Comparison of ENCODE assay signal across 1 cellular context in the genomic region with DNA sequence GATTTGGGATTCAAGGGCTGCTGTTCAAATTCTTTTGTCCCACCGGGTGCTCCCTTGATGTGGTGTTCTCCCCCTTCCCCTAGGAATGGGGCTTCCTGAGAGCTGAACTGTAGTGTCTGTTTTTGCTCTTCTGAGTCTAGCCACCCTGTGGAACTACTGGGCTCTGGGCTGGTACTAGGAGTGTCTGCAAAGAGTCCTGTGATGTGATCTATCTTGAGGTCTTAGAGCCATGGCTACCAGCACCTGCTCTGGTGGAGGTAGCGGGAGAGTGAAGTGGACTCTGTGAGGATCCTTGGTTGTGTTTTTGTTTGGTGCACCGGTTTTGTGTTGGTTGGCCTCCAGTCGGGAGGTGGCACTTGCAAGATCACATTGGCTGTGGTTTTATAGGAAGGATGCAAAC.
TF ChIP-seq lines count a peak whose summit lies in the region.

No MANE protein-coding gene starts in this region.

TF ChIP-seq in K562, 482 proteins besides CTCF, POLR2A, EP300 and RAD21:
- TF ChIP-seq, protein P1, sequence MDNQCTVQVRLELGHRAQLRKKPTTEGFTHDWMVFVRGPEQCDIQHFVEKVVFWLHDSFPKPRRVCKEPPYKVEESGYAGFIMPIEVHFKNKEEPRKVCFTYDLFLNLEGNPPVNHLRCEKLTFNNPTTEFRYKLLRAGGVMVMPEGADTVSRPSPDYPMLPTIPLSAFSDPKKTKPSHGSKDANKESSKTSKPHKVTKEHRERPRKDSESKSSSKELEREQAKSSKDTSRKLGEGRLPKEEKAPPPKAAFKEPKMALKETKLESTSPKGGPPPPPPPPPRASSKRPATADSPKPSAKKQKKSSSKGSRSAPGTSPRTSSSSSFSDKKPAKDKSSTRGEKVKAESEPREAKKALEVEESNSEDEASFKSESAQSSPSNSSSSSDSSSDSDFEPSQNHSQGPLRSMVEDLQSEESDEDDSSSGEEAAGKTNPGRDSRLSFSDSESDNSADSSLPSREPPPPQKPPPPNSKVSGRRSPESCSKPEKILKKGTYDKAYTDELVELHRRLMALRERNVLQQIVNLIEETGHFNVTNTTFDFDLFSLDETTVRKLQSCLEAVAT (IDR thresholded peaks at IDR 0.05) = no peak
- TF ChIP-seq ZNF75A (CRISPR knock-in tag; IDR thresholded peaks at IDR 0.05) = peak; percentile 37; the same call in 1 of the 2 replicates
